In the genomic region with DNA sequence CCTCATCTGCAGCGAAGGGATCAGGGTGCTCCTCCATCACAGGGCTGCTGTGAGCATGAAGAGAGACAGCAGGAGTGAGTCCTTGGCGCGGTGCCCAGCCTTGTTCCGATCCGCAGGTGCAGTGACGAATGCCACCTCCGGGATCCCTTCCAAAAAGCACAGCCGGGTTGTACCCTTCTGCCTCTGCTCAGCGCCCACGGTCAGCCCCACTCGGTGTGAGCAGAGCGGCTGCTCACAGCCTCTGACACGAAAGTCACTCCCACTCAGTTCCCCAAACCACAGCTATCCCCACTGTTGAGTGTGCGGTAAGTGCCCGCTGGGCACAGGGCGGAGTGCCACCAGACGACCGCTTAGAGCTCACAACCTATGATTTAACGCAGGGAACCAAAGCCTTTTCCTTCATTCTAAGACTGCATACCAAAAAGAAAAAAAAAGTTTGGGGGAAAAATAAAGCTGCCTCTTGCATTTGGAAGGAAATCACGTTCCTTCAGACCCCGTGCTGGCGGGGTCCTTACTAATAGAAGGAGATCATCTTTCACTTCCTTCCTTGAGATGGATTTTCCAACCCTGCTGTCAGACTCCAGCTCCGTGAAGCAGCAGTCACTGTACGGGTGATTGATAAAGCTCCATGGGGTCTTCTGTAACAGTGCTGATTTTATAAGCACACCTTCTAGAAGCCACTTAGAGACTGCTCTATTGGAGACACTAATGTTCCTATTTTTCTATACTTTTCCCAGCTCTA, we compare ENCODE assay signal across 1 cellular context.
TF ChIP-seq lines count a peak whose summit lies in the region.

No MANE protein-coding gene starts in this region.

TF ChIP-seq in HepG2, 621 proteins besides CTCF, POLR2A, EP300 and RAD21 (continued from another document):
- TF ChIP-seq KLF11 (CRISPR knock-in tag; IDR thresholded peaks at IDR 0.05) (no peak), ZZZ3 (CRISPR knock-in tag; IDR thresholded peaks at IDR 0.05; ENCODE audit: borderline replicate concordance) (no peak), NCOA2 (CRISPR knock-in tag; IDR thresholded peaks at IDR 0.05) (no peak), MEF2D (CRISPR knock-in tag; IDR thresholded peaks at IDR 0.05) (no peak), SP2 (CRISPR knock-in tag; IDR thresholded peaks at IDR 0.05) (no peak)
- TF ChIP-seq, protein P1, sequence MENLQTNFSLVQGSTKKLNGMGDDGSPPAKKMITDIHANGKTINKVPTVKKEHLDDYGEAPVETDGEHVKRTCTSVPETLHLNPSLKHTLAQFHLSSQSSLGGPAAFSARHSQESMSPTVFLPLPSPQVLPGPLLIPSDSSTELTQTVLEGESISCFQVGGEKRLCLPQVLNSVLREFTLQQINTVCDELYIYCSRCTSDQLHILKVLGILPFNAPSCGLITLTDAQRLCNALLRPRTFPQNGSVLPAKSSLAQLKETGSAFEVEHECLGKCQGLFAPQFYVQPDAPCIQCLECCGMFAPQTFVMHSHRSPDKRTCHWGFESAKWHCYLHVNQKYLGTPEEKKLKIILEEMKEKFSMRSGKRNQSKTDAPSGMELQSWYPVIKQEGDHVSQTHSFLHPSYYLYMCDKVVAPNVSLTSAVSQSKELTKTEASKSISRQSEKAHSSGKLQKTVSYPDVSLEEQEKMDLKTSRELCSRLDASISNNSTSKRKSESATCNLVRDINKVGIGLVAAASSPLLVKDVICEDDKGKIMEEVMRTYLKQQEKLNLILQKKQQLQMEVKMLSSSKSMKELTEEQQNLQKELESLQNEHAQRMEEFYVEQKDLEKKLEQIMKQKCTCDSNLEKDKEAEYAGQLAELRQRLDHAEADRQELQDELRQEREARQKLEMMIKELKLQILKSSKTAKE (CRISPR knock-in tag; IDR thresholded peaks at IDR 0.05; ENCODE audit: borderline replicate concordance) = no peak
- TF ChIP-seq, protein P2, sequence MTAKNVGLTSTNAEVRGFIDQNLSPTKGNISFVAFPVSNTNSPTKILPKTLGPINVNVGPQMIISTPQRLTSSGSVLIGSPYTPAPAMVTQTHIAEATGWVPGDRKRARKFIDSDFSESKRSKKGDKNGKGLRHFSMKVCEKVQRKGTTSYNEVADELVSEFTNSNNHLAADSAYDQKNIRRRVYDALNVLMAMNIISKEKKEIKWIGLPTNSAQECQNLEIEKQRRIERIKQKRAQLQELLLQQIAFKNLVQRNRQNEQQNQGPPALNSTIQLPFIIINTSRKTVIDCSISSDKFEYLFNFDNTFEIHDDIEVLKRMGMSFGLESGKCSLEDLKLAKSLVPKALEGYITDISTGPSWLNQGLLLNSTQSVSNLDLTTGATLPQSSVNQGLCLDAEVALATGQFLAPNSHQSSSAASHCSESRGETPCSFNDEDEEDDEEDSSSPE (CRISPR knock-in tag; IDR thresholded peaks at IDR 0.05) = no peak
- TF ChIP-seq, protein P3, sequence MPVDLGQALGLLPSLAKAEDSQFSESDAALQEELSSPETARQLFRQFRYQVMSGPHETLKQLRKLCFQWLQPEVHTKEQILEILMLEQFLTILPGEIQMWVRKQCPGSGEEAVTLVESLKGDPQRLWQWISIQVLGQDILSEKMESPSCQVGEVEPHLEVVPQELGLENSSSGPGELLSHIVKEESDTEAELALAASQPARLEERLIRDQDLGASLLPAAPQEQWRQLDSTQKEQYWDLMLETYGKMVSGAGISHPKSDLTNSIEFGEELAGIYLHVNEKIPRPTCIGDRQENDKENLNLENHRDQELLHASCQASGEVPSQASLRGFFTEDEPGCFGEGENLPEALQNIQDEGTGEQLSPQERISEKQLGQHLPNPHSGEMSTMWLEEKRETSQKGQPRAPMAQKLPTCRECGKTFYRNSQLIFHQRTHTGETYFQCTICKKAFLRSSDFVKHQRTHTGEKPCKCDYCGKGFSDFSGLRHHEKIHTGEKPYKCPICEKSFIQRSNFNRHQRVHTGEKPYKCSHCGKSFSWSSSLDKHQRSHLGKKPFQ (CRISPR knock-in tag; IDR thresholded peaks at IDR 0.05; ENCODE audit: insufficient replicate concordance) = no peak
